Comparison of ENCODE assay signal across 16 cellular contexts in genomic region chr1:45335732-45336365, GRCh38. TPM values are rescaled to one million over a fixed set of nuclear protein-coding genes. Genes with fewer than 3 reads are reported as not detected.
A peak's percentile ranks its signal among the peaks of the same experiment; 100 is the strongest.
DNase-seq lines count a peak whose midpoint lies in the region; TF ChIP-seq lines count a peak whose summit lies in the region.
"Had no signal": no experiment of that assay in that cellular context is flagged by ENCODE, and none has a peak within 500 bp of the region (broad histone marks: within the 10 kb centered on the region; RNA-seq: fewer than 3 reads in every experiment).

No MANE protein-coding gene starts in this region.

- no peaks in the 10 kb centered on the region for H3K9me3 ChIP-seq in duodenal mucosa (ENCODE audit: control insufficient read depth in 1 of 2, low read length in 2 of 2)

- TF ChIP-seq CTCF in neural crest cell (conservative IDR thresholded peaks at IDR 0.05) = no peak

- no peak overlapping the region for H3K4me3 ChIP-seq in duodenal mucosa (ENCODE audit: low read depth in 1 of 2, low read length in 2 of 2)

- H3K4me1 ChIP-seq in duodenal mucosa (ENCODE audit: control insufficient read depth in 1 of 2, insufficient read depth in 2 of 2, low read length in 2 of 2) = peaks cover 15 to 38% of the 10 kb centered on the region in 2 donors
- H3K4me1 ChIP-seq: foreskin keratinocyte had no signal

- H3K36me3 Mint-ChIP-seq in neural crest cell (ENCODE audit: low read depth) = peaks cover 14% of the 10 kb centered on the region

- DNase-seq in ELF-1 (ENCODE audit: low read depth, low spot score) (peak; percentile 44), LoVo (ENCODE audit: low spot score) (peak; percentile 91), neural crest cell (ENCODE audit: low read depth, low spot score) (no peak), HCEC 1CT (no peak), posterior vena cava (ENCODE audit: low spot score) (no peak), dedifferentiated amniotic fluid mesenchymal stem cell (ENCODE audit: extremely low spot score) (no peak), NCI-H2171 (lab: John Stamatoyannopoulos, UW) (no peak)
- DNase-seq: activated CD4-positive, alpha-beta T cell treated with anti-CD3 and anti-CD28 coated beads for 48 hours; foreskin keratinocyte; GDM1; naive B cell; NCI-H187 treated with DMSO at 0.1 percent for 48 hours; NCI-H446; SIG-M5 had no signal

- H3K27ac Mint-ChIP-seq in neural crest cell (ENCODE audit: unreplicated experiment) = peak overlapping the region; percentile 75

- H3K27me3 Mint-ChIP-seq in neural crest cell (ENCODE audit: low read depth) = no peaks in the 10 kb centered on the region
- H3K27me3 Mint-ChIP-seq: central memory CD8-positive, alpha-beta T cell; naive B cell had no signal

- peaks cover 10 to 38% of the 10 kb centered on the region in 2 donors for H3K36me3 ChIP-seq in duodenal mucosa (ENCODE audit: control insufficient read depth in 1 of 2, insufficient read depth in 2 of 2, low read length in 2 of 2)

- intact Hi-C loops in posterior vena cava (cut with DNase I) = no loop called here

- peak overlapping the region; percentile 32 for H3K4me3 Mint-ChIP-seq in neural crest cell
- H3K4me3 Mint-ChIP-seq: central memory CD8-positive, alpha-beta T cell had no signal

- H3K9me3 Mint-ChIP-seq in neural crest cell = no peaks in the 10 kb centered on the region
- H3K9me3 Mint-ChIP-seq: central memory CD8-positive, alpha-beta T cell; naive B cell had no signal

- H3K27ac ChIP-seq in duodenal mucosa (ENCODE audit: low read depth, low read length) = peak overlapping the region; percentile 13
- H3K27ac ChIP-seq: foreskin keratinocyte had no signal

- H3K9ac ChIP-seq in duodenal mucosa (ENCODE audit: low read depth in 1 of 2, low read length in 2 of 2) = no peak overlapping the region

- no peaks in the 10 kb centered on the region for H3K27me3 ChIP-seq in duodenal mucosa (ENCODE audit: control insufficient read depth in 1 of 2, insufficient read depth in 2 of 2, low read length in 2 of 2)
- H3K27me3 ChIP-seq: foreskin keratinocyte had no signal

- peaks cover 36% of the 10 kb centered on the region for H3K4me1 Mint-ChIP-seq in neural crest cell

RNA-seq across cellular contexts. Expression of gene TOE1, which starts 4.1 kb away (rescaled TPM):
- total RNA-seq in neural crest cell (26.7 and 28.8 TPM in 2 replicates), posterior vena cava (1 to 10 TPM; 5.8 to 7.0 TPM)

RNA-seq across cellular contexts. Expression of gene MUTYH, which starts 4.4 kb away (rescaled TPM):
- 61.9 and 68.2 TPM in 2 replicates for total RNA-seq in neural crest cell
- total RNA-seq in posterior vena cava = 10 to 100 TPM; 15.1 to 15.7 TPM

RNA-seq across cellular contexts. Expression of gene HPDL, which starts 9.2 kb away (rescaled TPM):
- 10.6 and 11.6 TPM in 2 replicates for total RNA-seq in neural crest cell
- total RNA-seq in posterior vena cava = under 1 TPM; 0.38 to 0.83 TPM

Comparison
In these comparisons a context has a peak if more than half of its experiments do, and no peak if none do; other contexts are left out.
1. DNase-seq: peak in ELF-1 (single experiment) and LoVo (single experiment); none in neural crest cell (single experiment), HCEC 1CT (single experiment), posterior vena cava (single experiment), dedifferentiated amniotic fluid mesenchymal stem cell (single experiment) and NCI-H2171 (single experiment).